Comparison of ENCODE assay signal across 11 cellular contexts in genomic region chr17:60640503-60640902, GRCh38. TPM values are rescaled to one million over a fixed set of nuclear protein-coding genes. Genes with fewer than 3 reads are reported as not detected.
DNase-seq lines count a peak whose midpoint lies in the region; ATAC-seq and TF ChIP-seq lines count a peak whose summit lies in the region.
"Had no signal": no experiment of that assay in that cellular context is flagged by ENCODE, and none has a peak within 500 bp of the region (broad histone marks: within the 10 kb centered on the region; RNA-seq: fewer than 3 reads in every experiment).

No MANE protein-coding gene starts in this region.

- H3K36me3 Mint-ChIP-seq in stimulated activated memory B cell treated with anti-CD40 and anti-IgM and Interleukin-4, amounts not matched to agents 10 μg/mL and 1 μg/mL and 100 μg/mL, for 72 hours = peaks cover 16% of the 10 kb centered on the region
- no peaks in the 10 kb centered on the region for H3K36me3 Mint-ChIP-seq in natural killer cell treated with Interleukin-12 subunit alpha and Interleukin-12 subunit beta and Interleukin-15 and Interleukin-18, amount 100 ng/mL, for 72 hours
- peaks cover 22% of the 10 kb centered on the region for H3K36me3 Mint-ChIP-seq in activated naive CD4-positive, alpha-beta T cell treated with anti-CD3 and anti-CD28 coated beads, Interleukin-2, amount 10 ng/mL, durations not matched to agents 7 days and 5 days

- no peak overlapping the region for H3K27ac ChIP-seq in heart right ventricle
- H3K27ac ChIP-seq in PC-9 = no peak overlapping the region
- no peak overlapping the region for H3K27ac ChIP-seq in upper lobe of right lung
- H3K27ac ChIP-seq: coronary artery had no signal

- H3K4me1 Mint-ChIP-seq in stimulated activated memory B cell treated with anti-CD40 and anti-IgM and Interleukin-4, amounts not matched to agents 10 μg/mL and 1 μg/mL and 100 μg/mL, for 72 hours = peaks cover 9% of the 10 kb centered on the region
- peaks cover 7 to 10% of the 10 kb centered on the region in 2 donors for H3K4me1 Mint-ChIP-seq in natural killer cell treated with Interleukin-12 subunit alpha and Interleukin-12 subunit beta and Interleukin-15 and Interleukin-18, amount 100 ng/mL, for 72 hours (ENCODE audit: low read depth in 2 of 2)
- H3K4me1 Mint-ChIP-seq in activated naive CD4-positive, alpha-beta T cell treated with anti-CD3 and anti-CD28 coated beads, Interleukin-2, amount 10 ng/mL, durations not matched to agents 7 days and 5 days = no peaks in the 10 kb centered on the region

- no peak for ATAC-seq in heart right ventricle
- no peak for ATAC-seq in Right ventricle myocardium inferior
- ATAC-seq in upper lobe of right lung = no peak
- ATAC-seq in stimulated activated memory B cell treated with anti-CD40 and anti-IgM and Interleukin-4, amounts not matched to agents 10 μg/mL and 1 μg/mL and 100 μg/mL, for 72 hours = no peak
- ATAC-seq in natural killer cell treated with Interleukin-12 subunit alpha and Interleukin-12 subunit beta and Interleukin-15 and Interleukin-18, amount 100 ng/mL, for 72 hours = no peak

- H3K9me3 ChIP-seq in heart right ventricle = no peaks in the 10 kb centered on the region
- no peaks in the 10 kb centered on the region for H3K9me3 ChIP-seq in PC-9 (ENCODE audit: insufficient read depth, low read depth)
- no peaks in the 10 kb centered on the region for H3K9me3 ChIP-seq in upper lobe of right lung

- H3K9me2 ChIP-seq in PC-9 (ENCODE audit: insufficient read depth) = no peaks in the 10 kb centered on the region

- TF ChIP-seq CTCF in heart right ventricle (IDR thresholded peaks at IDR 0.05) (peak in 7 of 9 donors; percentile 10 to 36 (median 15)), PC-9 (conservative IDR thresholded peaks at IDR 0.05) (peak; percentile 48), upper lobe of right lung (IDR thresholded peaks at IDR 0.05) (peak; percentile 17)

- H3K4me2 ChIP-seq in PC-9 = no peak overlapping the region

- H3K4me1 ChIP-seq in heart right ventricle (peaks cover 0 to 20% (median 4%) of the 10 kb centered on the region in 9 donors), PC-9 (replicated peaks; ENCODE audit: insufficient read depth) (peaks cover 6% of the 10 kb centered on the region; the same call in 1 of the 2 replicates), upper lobe of right lung (no peaks in the 10 kb centered on the region)

- no TSS peak for BruUV-seq in PC-9 (replicated peaks; lab: Mats Ljungman, UMichigan)

- H2AFZ ChIP-seq in PC-9 = no peak overlapping the region

- H3K36me3 ChIP-seq in heart right ventricle (peaks cover 0 to 49% (median 7%) of the 10 kb centered on the region in 9 donors), PC-9 (ENCODE audit: low read depth) (no peaks in the 10 kb centered on the region), upper lobe of right lung (peaks cover 14% of the 10 kb centered on the region)

- peaks cover 20% of the 10 kb centered on the region for H3F3A ChIP-seq in PC-9 (ENCODE audit: insufficient read depth, low read depth)

- H3K27ac Mint-ChIP-seq in stimulated activated memory B cell treated with anti-CD40 and anti-IgM and Interleukin-4, amounts not matched to agents 10 μg/mL and 1 μg/mL and 100 μg/mL, for 72 hours = no peak overlapping the region
- no peak overlapping the region for H3K27ac Mint-ChIP-seq in natural killer cell treated with Interleukin-12 subunit alpha and Interleukin-12 subunit beta and Interleukin-15 and Interleukin-18, amount 100 ng/mL, for 72 hours
- no peak overlapping the region for H3K27ac Mint-ChIP-seq in activated naive CD4-positive, alpha-beta T cell treated with anti-CD3 and anti-CD28 coated beads, Interleukin-2, amount 10 ng/mL, durations not matched to agents 7 days and 5 days

- no peak overlapping the region for H3K4me3 ChIP-seq in heart right ventricle
- no peak overlapping the region for H3K4me3 ChIP-seq in PC-9
- no peak overlapping the region for H3K4me3 ChIP-seq in upper lobe of right lung
- H3K4me3 ChIP-seq: coronary artery had no signal

- intact Hi-C loops in heart right ventricle (cut with DNase I) (loop anchor here in 2 of 10 donors (5.0 to 10.0 kb wide), 2 partner anchors 63 to 176 kb away; no protein-coding TSS in a partner anchor), Right ventricle myocardium inferior (cut with DNase I) (no loop called here), PC-9 (cut with micrococcal nuclease; ENCODE audit: unreplicated experiment) (no loop called here), upper lobe of right lung (cut with DNase I) (no loop called here)

- no peaks in the 10 kb centered on the region for H3K9me3 Mint-ChIP-seq in stimulated activated memory B cell treated with anti-CD40 and anti-IgM and Interleukin-4, amounts not matched to agents 10 μg/mL and 1 μg/mL and 100 μg/mL, for 72 hours
- no peaks in the 10 kb centered on the region for H3K9me3 Mint-ChIP-seq in natural killer cell treated with Interleukin-12 subunit alpha and Interleukin-12 subunit beta and Interleukin-15 and Interleukin-18, amount 100 ng/mL, for 72 hours
- no peaks in the 10 kb centered on the region for H3K9me3 Mint-ChIP-seq in activated naive CD4-positive, alpha-beta T cell treated with anti-CD3 and anti-CD28 coated beads, Interleukin-2, amount 10 ng/mL, durations not matched to agents 7 days and 5 days

- no peaks in the 10 kb centered on the region for H3K27me3 Mint-ChIP-seq in stimulated activated memory B cell treated with anti-CD40 and anti-IgM and Interleukin-4, amounts not matched to agents 10 μg/mL and 1 μg/mL and 100 μg/mL, for 72 hours
- no peaks in the 10 kb centered on the region for H3K27me3 Mint-ChIP-seq in natural killer cell treated with Interleukin-12 subunit alpha and Interleukin-12 subunit beta and Interleukin-15 and Interleukin-18, amount 100 ng/mL, for 72 hours
- H3K27me3 Mint-ChIP-seq in activated naive CD4-positive, alpha-beta T cell treated with anti-CD3 and anti-CD28 coated beads, Interleukin-2, amount 10 ng/mL, durations not matched to agents 7 days and 5 days = no peaks in the 10 kb centered on the region

- H3K27me3 ChIP-seq in heart right ventricle (no peaks in the 10 kb centered on the region), PC-9 (ENCODE audit: insufficient read depth, low read depth) (no peaks in the 10 kb centered on the region), upper lobe of right lung (no peaks in the 10 kb centered on the region)

- 63 to 95% methylated on average over 2 of the region's 2 CpGs for WGBS in heart right ventricle, 2 donors

- no peak for DNase-seq in heart right ventricle
- DNase-seq in Right ventricle myocardium inferior (ENCODE audit: missing footprints) = no peak
- peak in 1 of 2 experiments; percentile 35 for DNase-seq in PC-9
- DNase-seq in fibroblast of peridontal ligament (ENCODE audit: extremely low read depth) = peak; percentile 30
- no peak for DNase-seq in upper lobe of right lung
- DNase-seq in natural killer cell treated with Interleukin-12 subunit alpha and Interleukin-12 subunit beta and Interleukin-15 and Interleukin-18, amount 100 ng/mL, for 72 hours (ENCODE audit: low spot score) = no peak
- DNase-seq in activated naive CD4-positive, alpha-beta T cell treated with anti-CD3 and anti-CD28 coated beads, Interleukin-2, amount 10 ng/mL, durations not matched to agents 7 days and 5 days = no peak
- DNase-seq: activated CD4-positive, CD25-positive, alpha-beta regulatory T cell; DMS79 treated with DMSO at 0.1 percent for 48 hours had no signal

- CTCF ChIA-PET in PC-9 (lab: Charles Lee) = no interaction called here
- CTCF ChIA-PET in activated naive CD4-positive, alpha-beta T cell treated with anti-CD3 and anti-CD28 coated beads, Interleukin-2, amount 10 ng/mL, durations not matched to agents 7 days and 5 days (lab: Charles Lee) = interaction anchor here (0.7 to 1.8 kb wide), 7 partner anchors 15 to 605 kb away, joined by 3 to 6 read pairs (median 3); partner anchors contain the start of genes BCAS3 and PPM1D

- peaks cover 7% of the 10 kb centered on the region; the same call in 1 of the 2 replicates for H4K20me1 ChIP-seq in PC-9 (ENCODE audit: insufficient read depth)

- H3K79me2 ChIP-seq in PC-9 (ENCODE audit: low read depth) = 0 out of 2 replicates have a peak, but pooled peaks cover 5% of the 10 kb centered on the region

- POLR2A ChIA-PET in PC-9 (lab: Charles Lee; ENCODE audit: unreplicated experiment) = no interaction called here

- no peak overlapping the region for H3K4me3 Mint-ChIP-seq in stimulated activated memory B cell treated with anti-CD40 and anti-IgM and Interleukin-4, amounts not matched to agents 10 μg/mL and 1 μg/mL and 100 μg/mL, for 72 hours
- H3K4me3 Mint-ChIP-seq in natural killer cell treated with Interleukin-12 subunit alpha and Interleukin-12 subunit beta and Interleukin-15 and Interleukin-18, amount 100 ng/mL, for 72 hours = no peak overlapping the region
- H3K4me3 Mint-ChIP-seq in activated naive CD4-positive, alpha-beta T cell treated with anti-CD3 and anti-CD28 coated beads, Interleukin-2, amount 10 ng/mL, durations not matched to agents 7 days and 5 days = no peak overlapping the region

RNA-seq across cellular contexts. Expression of gene BCAS3, which starts 37.1 kb away (rescaled TPM):
- total RNA-seq in heart right ventricle (10 to 100 TPM; 14.1 to 21.8 (median 17.8) TPM), Right ventricle myocardium inferior (13.3 TPM), PC-9 (2021) (25.4 and 26.0 TPM in 2 replicates), upper lobe of right lung (23.5 TPM)
- polyA plus RNA-seq in heart right ventricle = 1 to 10 TPM; 6.1 TPM
- total RNA-seq in natural killer cell treated with Interleukin-12 subunit alpha and Interleukin-12 subunit beta and Interleukin-15 and Interleukin-18, amount 100 ng/mL, for 72 hours = 10 to 100 TPM; 19.5 to 26.4 TPM

RNA-seq across cellular contexts. Expression of gene PPM1D, which starts 40.5 kb away (rescaled TPM):
- 10 to 100 TPM in 2 of 10 donors, 1 to 10 TPM in 8; 4.5 to 10.6 (median 7.8) TPM for total RNA-seq in heart right ventricle
- polyA plus RNA-seq in heart right ventricle = 1 to 10 TPM; 3.1 to 4.0 TPM
- total RNA-seq in Right ventricle myocardium inferior = 7.4 TPM
- 10.4 and 12.1 TPM in 2 replicates for total RNA-seq in PC-9 (2021)
- total RNA-seq in upper lobe of right lung = 22.3 TPM
- 10 to 100 TPM; 16.3 to 18.3 TPM for total RNA-seq in natural killer cell treated with Interleukin-12 subunit alpha and Interleukin-12 subunit beta and Interleukin-15 and Interleukin-18, amount 100 ng/mL, for 72 hours
